Comparison of ENCODE assay signal across 9 cellular contexts in the genomic region with DNA sequence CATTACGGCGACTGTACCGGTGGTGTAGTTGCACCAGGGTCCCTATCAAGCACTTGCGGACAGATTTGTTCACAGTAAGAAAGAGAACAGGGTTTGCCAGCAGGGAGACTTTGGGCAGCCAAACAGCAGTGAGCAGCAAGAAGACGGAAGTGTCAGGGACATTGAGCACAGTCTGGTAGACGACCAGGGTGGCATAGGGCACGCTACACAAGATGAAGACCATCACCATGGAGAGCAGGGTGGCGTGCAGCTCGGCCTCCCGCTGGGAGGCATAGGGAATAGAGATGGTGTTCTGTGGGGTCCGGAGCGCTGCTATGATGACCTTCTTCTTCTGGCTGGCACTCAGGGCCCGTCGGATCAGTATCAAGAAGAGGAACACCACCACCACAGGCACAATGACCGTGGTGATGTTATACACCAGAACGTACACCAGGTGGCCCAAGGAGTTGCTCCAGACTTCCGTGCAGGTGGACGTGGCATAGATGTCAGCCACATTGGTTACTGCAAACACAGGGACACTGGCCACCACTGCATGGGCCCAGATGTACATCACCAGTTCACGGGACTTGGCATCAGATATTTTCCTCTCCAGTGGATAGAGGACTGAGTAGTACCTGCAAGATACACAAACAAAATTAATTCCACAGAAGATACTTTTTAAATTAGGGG. TPM values are rescaled to one million over a fixed set of nuclear protein-coding genes. Genes with fewer than 3 reads are reported as not detected.
DNase-seq lines count a peak whose midpoint lies in the region; ATAC-seq, FAIRE-seq and TF ChIP-seq lines count a peak whose summit lies in the region.
"Had no signal": no experiment of that assay in that cellular context is flagged by ENCODE, and none has a peak within 500 bp of the region (broad histone marks: within the 10 kb centered on the region; RNA-seq: fewer than 3 reads in every experiment).

No MANE protein-coding gene starts in this region.

- H3K9ac ChIP-seq in GM12878 (ENCODE audit: control insufficient read depth, insufficient read depth, low read length) (no peak overlapping the region), neural progenitor cell (no peak overlapping the region)

- ATAC-seq in CD4-positive, alpha-beta T cell (ENCODE audit: poor library complexity) = peak; percentile 41
- ATAC-seq in GM18519 (IDR thresholded peaks at IDR 0.05; ENCODE audit: low FRiP score, unreplicated experiment) (peak; percentile 51), GM12878 (peak; percentile 96)

- no peak overlapping the region for H3K27ac Mint-ChIP-seq in CD4-positive, alpha-beta T cell
- no peak overlapping the region for H3K27ac Mint-ChIP-seq in neural progenitor cell

- peaks cover 5% of the 10 kb centered on the region; the same call in 1 of the 2 replicates for H3K4me1 ChIP-seq in GM12878 (ENCODE audit: control insufficient read depth, insufficient read depth, low read length)
- no peaks in the 10 kb centered on the region for H3K4me1 ChIP-seq in neural progenitor cell

- H3K36me3 ChIP-seq in GM12878 (ENCODE audit: control insufficient read depth in 2 of 2, insufficient read depth in 2 of 2, low read length in 1 of 2) (no peaks in the 10 kb centered on the region), neural progenitor cell (no peaks in the 10 kb centered on the region)

- H3F3A ChIP-seq in neural progenitor cell (ENCODE audit: low read depth) = no peaks in the 10 kb centered on the region

- no peaks in the 10 kb centered on the region for H3K9me3 ChIP-seq in CD4-positive, alpha-beta T cell (ENCODE audit: control insufficient read depth, low read length)
- H3K9me3 ChIP-seq in GM12878 (replicated peaks; ENCODE audit: control insufficient read depth, insufficient read depth, low read length) = no peaks in the 10 kb centered on the region
- H3K9me3 ChIP-seq in neural progenitor cell (ENCODE audit: low read depth) = no peaks in the 10 kb centered on the region

- CTCF ChIA-PET in CD4-positive, alpha-beta T cell (lab: Charles Lee) = no interaction called here
- CTCF ChIA-PET in GM12878 (lab: Yijun Ruan, JAX) = interaction anchor here (0.8 to 4.8 kb wide), 10 partner anchors 13 to 168 kb away, joined by 3 to 50 read pairs (median 4); no protein-coding TSS in a partner anchor

- no peak overlapping the region for H3K4me3 ChIP-seq in GM12878
- H3K4me3 ChIP-seq in neural progenitor cell = no peak overlapping the region

- peaks cover 49% of the 10 kb centered on the region for H3K27me3 Mint-ChIP-seq in CD4-positive, alpha-beta T cell
- H3K27me3 Mint-ChIP-seq in neural progenitor cell (ENCODE audit: insufficient read depth, low read depth) = peaks cover 9% of the 10 kb centered on the region

- 34% methylated on average over 19 of the region's 19 CpGs for WGBS in GM12878 (ENCODE audit: insufficient coverage, insufficient replicate concordance, low lambda C conversion rate, missing lambda C conversion rate)

- H3K27me3 ChIP-seq in CD4-positive, alpha-beta T cell (ENCODE audit: control insufficient read depth, insufficient read depth, low read length) = peaks cover 31% of the 10 kb centered on the region
- H3K27me3 ChIP-seq in GM12878 (replicated peaks in 1 of 2; ENCODE audit: control insufficient read depth in 2 of 2, insufficient read depth in 2 of 2, low read length in 1 of 2) = no peaks in the 10 kb centered on the region; a peak in 1 of 4 replicates
- H3K27me3 ChIP-seq in neural progenitor cell = no peaks in the 10 kb centered on the region

- H3K27ac ChIP-seq in CD4-positive, alpha-beta T cell (ENCODE audit: low read depth, low read length) = no peak overlapping the region
- no peak overlapping the region for H3K27ac ChIP-seq in GM12878 (ENCODE audit: control insufficient read depth, insufficient read depth)
- H3K27ac ChIP-seq in neural progenitor cell = no peak overlapping the region

- TF ChIP-seq POLR2A in GM12878 (IDR thresholded peaks at IDR 0.05; ENCODE audit: low read depth, low read length) = no peak

- TF ChIP-seq CTCF in CD4-positive, alpha-beta T cell (IDR thresholded peaks at IDR 0.05) = peak; percentile 20
- peak; percentile 63 to 67 (median 65); a peak in 5 of 6 replicates for TF ChIP-seq CTCF in GM12878 (IDR thresholded peaks at IDR 0.05 in 2 of 3, conservative IDR thresholded peaks at IDR 0.05 in 1 of 3; ENCODE audit: control insufficient read depth in 2 of 3, extremely low read depth in 1 of 3, insufficient read depth in 1 of 3, low read depth in 3 of 3, low read length in 3 of 3)
- TF ChIP-seq CTCF in neural progenitor cell (IDR thresholded peaks at IDR 0.05) = peak; percentile 49

- TF ChIP-seq EP300 in Ishikawa (IDR thresholded peaks at IDR 0.05; ENCODE audit: borderline replicate concordance) (no peak), GM12878 (IDR thresholded peaks at IDR 0.05; ENCODE audit: borderline replicate concordance in 1 of 2, control insufficient read depth in 1 of 2, low read depth in 2 of 2, low read length in 2 of 2) (no peak)

- in situ Hi-C loops in GM12878 (cut with MboI) = no loop called here

- no peaks in the 10 kb centered on the region for H4K20me1 ChIP-seq in GM12878 (ENCODE audit: control insufficient read depth, insufficient read depth)
- no peaks in the 10 kb centered on the region for H4K20me1 ChIP-seq in neural progenitor cell (ENCODE audit: low read depth)

- BruUV-seq in GM12878 (replicated peaks; lab: Mats Ljungman, UMichigan) = no TSS peak

- H3K79me2 ChIP-seq in GM12878 (ENCODE audit: control insufficient read depth, insufficient read depth, low read length) = no peaks in the 10 kb centered on the region
- no peaks in the 10 kb centered on the region for H3K79me2 ChIP-seq in neural progenitor cell (ENCODE audit: low read depth)

- H3K4me3 Mint-ChIP-seq in CD4-positive, alpha-beta T cell = no peak overlapping the region
- H3K4me3 Mint-ChIP-seq in neural progenitor cell = no peak overlapping the region

- H2AFZ ChIP-seq in GM12878 (ENCODE audit: control insufficient read depth, low read depth, low read length) (peak overlapping the region; percentile 72), neural progenitor cell (replicated peaks) (no peak overlapping the region)

- H3K4me1 Mint-ChIP-seq in CD4-positive, alpha-beta T cell (ENCODE audit: low read depth) = no peaks in the 10 kb centered on the region
- peaks cover 17% of the 10 kb centered on the region for H3K4me1 Mint-ChIP-seq in neural progenitor cell

- RAD21 ChIA-PET in GM12878 (lab: Charles Lee; ENCODE audit: unreplicated experiment) = interaction anchor here (1.6 kb wide), 1 partner anchor 72 kb away, joined by 10 read pairs; no protein-coding TSS in a partner anchor

- no peak for DNase-seq in CD4-positive, alpha-beta T cell
- DNase-seq in GM12878 (ENCODE audit: low read depth, low spot score) (no peak), neural progenitor cell (ENCODE audit: low spot score) (peak; percentile 45), NOMO-1 treated with dmso at 0.1 percent for 144 hours (lab: John Stamatoyannopoulos, UW; ENCODE audit: unreplicated experiment) (no peak), DMS153 (lab: John Stamatoyannopoulos, UW) (no peak)
- no peak for DNase-seq in activated CD4-positive, CD25-positive, alpha-beta regulatory T cell (lab: John Stamatoyannopoulos, UW)

- no peaks in the 10 kb centered on the region for H3K36me3 Mint-ChIP-seq in CD4-positive, alpha-beta T cell (ENCODE audit: low read depth)
- no peaks in the 10 kb centered on the region for H3K36me3 Mint-ChIP-seq in neural progenitor cell

- peak; percentile 71 for TF ChIP-seq RAD21 in Ishikawa (IDR thresholded peaks at IDR 0.05; ENCODE audit: low read depth)
- peak; percentile 67 for TF ChIP-seq RAD21 in GM12878 (IDR thresholded peaks at IDR 0.05; ENCODE audit: insufficient read depth, low read depth, low read length)

- H3K9me3 Mint-ChIP-seq in CD4-positive, alpha-beta T cell = no peaks in the 10 kb centered on the region
- H3K9me3 Mint-ChIP-seq in neural progenitor cell = no peaks in the 10 kb centered on the region

- H3K4me2 ChIP-seq in GM12878 (ENCODE audit: control insufficient read depth, insufficient read depth) = no peak overlapping the region
- H3K4me2 ChIP-seq in neural progenitor cell = no peak overlapping the region

- intact Hi-C loops in CD4-positive, alpha-beta T cell (cut with DNase I, micrococcal nuclease) = loop anchor here in 1 of 2 experiments (10.0 kb wide), 1 partner anchor 57 kb away; no protein-coding TSS in a partner anchor
- intact Hi-C loops in GM12878 (cut with micrococcal nuclease; ENCODE audit: unreplicated experiment) = loop anchor here (1.0 kb wide), 1 partner anchor 74 kb away; no protein-coding TSS in a partner anchor

- POLR2A ChIA-PET in CD4-positive, alpha-beta T cell (lab: Charles Lee) = no interaction called here
- POLR2A ChIA-PET in GM12878 (lab: Charles Lee) = no interaction called here

- peak; percentile 89 for FAIRE-seq in GM12878 (lab: Jason Lieb, UNC)
- FAIRE-seq: endometrium had no signal

- SMC1A ChIA-PET in GM12878 (lab: Charles Lee; ENCODE audit: uncharacterized antibody, unreplicated experiment) = interaction anchor here (0.7 to 5.5 kb wide), 4 partner anchors 14 to 179 kb away, joined by 3 to 37 read pairs (median 16); no protein-coding TSS in a partner anchor

TF ChIP-seq in Ishikawa, 13 proteins besides CTCF, POLR2A, EP300 and RAD21:
- TF ChIP-seq FOXM1 (IDR thresholded peaks at IDR 0.05; ENCODE audit: borderline replicate concordance, low read depth) = no peak

TF ChIP-seq in GM12878, 131 proteins besides CTCF, POLR2A, EP300 and RAD21 (continues in another document):
- TF ChIP-seq SMC3 (IDR thresholded peaks at IDR 0.05; ENCODE audit: borderline replicate concordance, low read length) = peak; percentile 75
- peak; percentile 43; the same call in 1 of the 2 replicates for TF ChIP-seq SPI1 (IDR thresholded peaks at IDR 0.05; ENCODE audit: borderline replicate concordance, insufficient read depth, low read depth, low read length)
- no peak for TF ChIP-seq RUNX3 (IDR thresholded peaks at IDR 0.05; ENCODE audit: low read length)

RNA-seq across cellular contexts. Expression of a gene that starts 19.1 kb away (rescaled TPM):
- under 1 TPM; 0.22 to 0.34 TPM for total RNA-seq in CD4-positive, alpha-beta T cell
- total RNA-seq in GM12878 (2013; cell fraction: nucleolus; rRNA removed) = 0.67 and 0.69 TPM in 2 replicates
- total RNA-seq in GM12878 (2014; rRNA removed) (0.34 and 0.44 TPM in 2 replicates), GM12878 (2014; rRNA removed; fragmentation: Illumina TruSeq; extraction: Trizol) (0.55 and 0.67 TPM in 2 replicates), GM12878 (2021) (0.36 and 0.43 TPM in 2 replicates), neural progenitor cell (ENCODE audit: low replicate concordance) (2.1 and 2.5 TPM in 2 replicates)
- polyA plus RNA-seq in GM12878 (2011; ENCODE audit: low read depth) = not detected
- polyA plus RNA-seq in GM12878 (2011; rRNA removed) (0.19 and 0.27 TPM in 2 replicates), GM12878 (2014; fragmentation: Illumina TruSeq; extraction: Trizol) (0.27 and 0.37 TPM in 2 replicates), GM12878 (2014; fragmentation: Nextera tagmentation; extraction: Ambion mirVana) (under 1 TPM; 0.15 to 0.27 TPM), GM12878 (2014; rRNA removed) (0.14 and 0.15 TPM in 2 replicates), GM12878 (2016; fragmentation: Nextera tagmentation; extraction: Ambion mirVana) (under 1 TPM; 0.38 to 0.59 TPM)
- 0.03 and 0.08 TPM in 2 replicates for polyA plus RNA-seq in GM12878 (2011; cell fraction: cytosol; rRNA removed)
- polyA plus RNA-seq in GM12878 (2011; cell fraction: nucleus; rRNA removed) = 0.09 and 0.37 TPM in 2 replicates
- polyA plus RNA-seq in GM12878 (2012) = 0.10 TPM in 1 of 2 replicates, not detected in the other
- polyA minus RNA-seq in GM12878 (2011; rRNA and poly(A)+ RNA removed) = 0.10 and 0.66 TPM in 2 replicates
- not detected in 2 replicates for polyA minus RNA-seq in GM12878 (2011; cell fraction: cytosol; rRNA and poly(A)+ RNA removed)
- polyA minus RNA-seq in GM12878 (2011; cell fraction: nucleus; rRNA and poly(A)+ RNA removed) = 0.36 and 0.48 TPM in 2 replicates

Comparison
In these comparisons a context has a peak if more than half of its experiments do, and no peak if none do; other contexts are left out.
1. ATAC-seq: peak in every context shown above with its lines; median percentile 96 in GM12878; 51 in GM18519; 41 in CD4-positive, alpha-beta T cell.